29 cellular contexts compared by ENCODE assay signal in the genomic region with DNA sequence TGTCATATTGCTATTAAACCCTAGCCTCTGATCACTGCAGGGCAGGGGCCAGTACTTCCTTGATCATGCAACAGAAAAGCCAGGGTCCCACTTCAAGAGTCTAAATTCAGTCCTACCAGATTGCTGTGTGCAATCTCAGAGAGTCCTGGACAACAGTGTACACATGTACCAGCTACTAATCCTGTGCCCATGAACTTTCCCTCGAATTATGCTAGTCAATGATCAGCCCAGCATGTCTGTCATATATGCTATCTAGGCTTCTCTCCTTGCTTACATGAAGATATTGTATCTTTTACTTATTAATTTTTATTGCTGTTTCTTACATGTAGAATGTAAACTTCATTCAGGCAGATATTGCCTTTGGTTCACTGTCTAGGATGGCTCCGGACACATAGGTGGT.
"Had no signal": no experiment of that assay in that cellular context is flagged by ENCODE, and none has a peak within 500 bp of the region (broad histone marks: within the 10 kb centered on the region; RNA-seq: fewer than 3 reads in every experiment).

No MANE protein-coding gene starts in this region.

- DNase-seq: activated B cell treated with CpG ODN at 0.5 μM for 24 hours; activated CD4-positive, alpha-beta memory T cell treated with anti-CD3 and anti-CD28 coated beads, Interleukin-2, amount 10 ng/mL, durations not matched to agents 7 days and 5 days; activated CD4-positive, alpha-beta T cell treated with anti-CD3 and anti-CD28 coated beads for 4 hours; activated CD4-positive, alpha-beta T cell treated with anti-CD3 and anti-CD28 coated beads, Interleukin-2, amount 10 ng/mL, durations not matched to agents 24 days and 14 days; activated CD4-positive, alpha-beta T cell treated with anti-CD3 and anti-CD28 coated beads, Interleukin-2, amount 50 U/mL, for 1 hour; activated CD4-positive, alpha-beta T cell treated with anti-CD3 and anti-CD28 coated beads, Interleukin-2, amount 50 U/mL, for 4 hours; activated CD4-positive, CD25-positive, alpha-beta regulatory T cell treated with anti-CD3 and anti-CD28 coated beads, Interleukin-2, amount 50 U/mL, for 72 hours; activated CD8-positive, alpha-beta memory T cell treated with anti-CD3 and anti-CD28 coated beads for 24 hours; activated CD8-positive, alpha-beta memory T cell treated with anti-CD3 and anti-CD28 coated beads, Interleukin-2, amount 10 ng/mL, durations not matched to agents 7 days and 5 days; activated CD8-positive, alpha-beta memory T cell treated with anti-CD3 and anti-CD28 coated beads, Interleukin-2, amount 50 U/mL, for 48 hours; activated CD8-positive, alpha-beta T cell treated with anti-CD3 and anti-CD28 coated beads, Interleukin-2, amount 10 ng/mL, durations not matched to agents 7 days and 5 days; activated effector memory CD4-positive, alpha-beta T cell treated with Interleukin-2 at 50 U/mL for 16 hours; activated gamma-delta T cell; activated naive CD4-positive, alpha-beta T cell treated with anti-CD3 and anti-CD28 coated beads, Interleukin-2, amount 10 ng/mL, durations not matched to agents 7 days and 5 days; activated naive CD4-positive, alpha-beta T cell treated with Interleukin-2 at 50 U/mL for 16 hours; activated naive CD8-positive, alpha-beta T cell treated with anti-CD3 and anti-CD28 coated beads, Interleukin-2, amount 10 ng/mL, durations not matched to agents 7 days and 5 days; activated naive CD8-positive, alpha-beta T cell treated with anti-CD3 and anti-CD28 coated beads, Interleukin-2, amount 50 U/mL, for 24 hours; activated T-cell treated with anti-CD3 and anti-CD28 coated beads, Interleukin-2, amount 50 U/mL, for 24 hours; activated T-cell treated with anti-CD3 and anti-CD28 coated beads, Interleukin-2, amount 50 U/mL, for 48 hours; amygdala; anterior cingulate cortex; body of pancreas; brain microvascular endothelial cell; SW 1271; T-helper 1 cell; T-helper 2 cell; T-helper 9 cell had no signal

- H3K4me3 ChIP-seq: body of pancreas, breast epithelium had no signal

- ATAC-seq: activated CD8-positive, alpha-beta memory T cell treated with anti-CD3 and anti-CD28 coated beads, Interleukin-2, amount 10 ng/mL, durations not matched to agents 7 days and 5 days; activated CD8-positive, alpha-beta T cell treated with anti-CD3 and anti-CD28 coated beads, Interleukin-2, amount 10 ng/mL, durations not matched to agents 7 days and 5 days; activated naive CD8-positive, alpha-beta T cell treated with anti-CD3 and anti-CD28 coated beads, Interleukin-2, amount 50 U/mL, for 24 hours; body of pancreas had no signal

- H3K27me3 ChIP-seq: body of pancreas, brain microvascular endothelial cell, breast epithelium had no signal

- H3K36me3 ChIP-seq: brain microvascular endothelial cell, breast epithelium had no signal

- H3K9me3 ChIP-seq: body of pancreas, breast epithelium had no signal

- H3K4me1 ChIP-seq: breast epithelium had no signal

- H3K27ac ChIP-seq: body of pancreas, brain microvascular endothelial cell, VCaP had no signal
